Comparison of ENCODE assay signal across 8 cellular contexts in genomic region chr15:85702321-85703230, GRCh38.
DNase-seq lines count a peak whose midpoint lies in the region; TF ChIP-seq lines count a peak whose summit lies in the region.

No MANE protein-coding gene starts in this region.

- no peak for TF ChIP-seq CTCF in GM10266 (IDR thresholded peaks at IDR 0.05; ENCODE audit: control insufficient read depth, insufficient read depth, low read depth, missing control alignments)

- H3K4me3 ChIP-seq in adipocyte (ENCODE audit: low read length), result peak overlapping the region; percentile 15
- H3K4me3 ChIP-seq in muscle layer of duodenum (ENCODE audit: low read depth in 1 of 2, low read length in 2 of 2), result no peak overlapping the region

- H3K9ac ChIP-seq in adipocyte (ENCODE audit: low read length), result peak overlapping the region; percentile 67

- H3K27me3 ChIP-seq in adipocyte (replicated peaks; ENCODE audit: control insufficient read depth, insufficient read depth, low read length) (no peaks in the 10 kb centered on the region), muscle layer of duodenum (ENCODE audit: low read depth, low read length) (no peaks in the 10 kb centered on the region)

- peak; percentile 9 for DNase-seq in AG08395 (ENCODE audit: low spot score)
- peak; percentile 63 for DNase-seq in HT1080 (ENCODE audit: low read depth)
- peak; percentile 40 for DNase-seq in adipocyte (ENCODE audit: low read depth)
- no peak for DNase-seq in AML-193 (lab: John Stamatoyannopoulos, UW)
- DNase-seq in GM10266 (ENCODE audit: extremely low spot score), result no peak
- DNase-seq in SW480 (ENCODE audit: low spot score), result no peak
- no peak for DNase-seq in NCI-H526 treated with DMSO at 0.1 percent for 48 hours (lab: John Stamatoyannopoulos, UW)

- H3K4me1 ChIP-seq in adipocyte (ENCODE audit: control insufficient read depth, insufficient read depth, low read length) (peaks cover 48% of the 10 kb centered on the region), muscle layer of duodenum (ENCODE audit: control insufficient read depth in 1 of 2, insufficient read depth in 2 of 2, low read length in 2 of 2) (peaks cover 17 to 37% of the 10 kb centered on the region in 2 donors)

- no peaks in the 10 kb centered on the region for H3K9me3 ChIP-seq in adipocyte (ENCODE audit: control insufficient read depth, low read length)
- H3K9me3 ChIP-seq in muscle layer of duodenum (ENCODE audit: control insufficient read depth in 1 of 2, low read length in 2 of 2), result no peaks in the 10 kb centered on the region

- peak overlapping the region; percentile 59 for H3K27ac ChIP-seq in muscle layer of duodenum (ENCODE audit: low read length)

- peaks cover 22% of the 10 kb centered on the region for H3K36me3 ChIP-seq in adipocyte (ENCODE audit: control insufficient read depth, insufficient read depth, low read length, severe bottlenecking)
- H3K36me3 ChIP-seq in muscle layer of duodenum (ENCODE audit: control insufficient read depth in 1 of 2, insufficient read depth in 2 of 2, low read length in 2 of 2), result peaks cover 7 to 12% of the 10 kb centered on the region in 2 donors

Comparison
In these comparisons a context has a peak if more than half of its experiments do, and no peak if none do; other contexts are left out.
1. DNase-seq: peak in AG08395 (single experiment), HT1080 (single experiment) and adipocyte (single experiment); none in AML-193 (0 of 2), GM10266 (single experiment), SW480 (single experiment) and NCI-H526 treated with DMSO at 0.1 percent for 48 hours (single experiment).